21 cellular contexts compared by ENCODE assay signal in the genomic region with DNA sequence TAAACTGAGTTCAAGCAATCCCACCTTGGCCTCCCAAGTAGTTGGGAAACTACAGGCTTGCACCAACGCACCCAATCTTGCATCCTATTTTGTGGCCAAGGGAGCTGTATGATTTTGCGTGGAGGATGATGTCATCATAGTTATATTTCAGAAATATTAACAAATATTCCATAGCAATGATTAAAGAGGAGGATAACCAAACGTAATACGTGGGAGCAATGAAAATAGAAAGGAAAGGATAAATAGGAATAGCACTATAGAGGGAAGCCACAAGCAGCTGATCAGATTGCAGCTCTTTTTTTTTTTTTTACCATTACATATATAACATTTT. TPM values are rescaled to one million over a fixed set of nuclear protein-coding genes. Genes with fewer than 3 reads are reported as not detected.
DNase-seq lines count a peak whose midpoint lies in the region; ATAC-seq, FAIRE-seq and TF ChIP-seq lines count a peak whose summit lies in the region.
"Had no signal": no experiment of that assay in that cellular context is flagged by ENCODE, and none has a peak within 500 bp of the region (broad histone marks: within the 10 kb centered on the region; RNA-seq: fewer than 3 reads in every experiment).

No MANE protein-coding gene starts in this region.

- intact Hi-C loops in CD4-positive, alpha-beta T cell (cut with DNase I, micrococcal nuclease): no loop called here
- intact Hi-C loops in K562 (cut with micrococcal nuclease): no loop called here

- no peak for FAIRE-seq in K562 (lab: Jason Lieb, UNC)
- FAIRE-seq: GM12878, H1 had no signal

- H3K27me3 Mint-ChIP-seq in CD4-positive, alpha-beta T cell: no peaks in the 10 kb centered on the region
- H3K27me3 Mint-ChIP-seq in nephron (ENCODE audit: low read depth): no peaks in the 10 kb centered on the region
- H3K27me3 Mint-ChIP-seq in osteocyte (ENCODE audit: unreplicated experiment): no peaks in the 10 kb centered on the region
- H3K27me3 Mint-ChIP-seq: B cell, IgD-negative memory B cell had no signal

- WGBS in K562 (ENCODE audit: insufficient coverage, low coverage, missing lambda C conversion rate): 83% methylated on average over 3 of the region's 4 CpGs

- no peaks in the 10 kb centered on the region for H3K27me3 ChIP-seq in CD4-positive, alpha-beta T cell (ENCODE audit: control insufficient read depth, insufficient read depth, low read length)
- H3K27me3 ChIP-seq in K562 (ENCODE audit: control insufficient read depth in 2 of 2, insufficient read depth in 2 of 2, low read length in 2 of 2) (no peaks in the 10 kb centered on the region), MG63 (no peaks in the 10 kb centered on the region), MM.1S (replicated peaks; ENCODE audit: insufficient read depth, low read length) (no peaks in the 10 kb centered on the region)
- H3K27me3 ChIP-seq: BLaER1 treated with 17β-estradiol and CSF1 and Interleukin-3, amounts not matched to agents 10 nM and 100 nM had no signal

- no peak for TF ChIP-seq CTCF in CD4-positive, alpha-beta T cell (IDR thresholded peaks at IDR 0.05)
- no peak for TF ChIP-seq CTCF in K562 (IDR thresholded peaks at IDR 0.05 in 2 of 3, conservative IDR thresholded peaks at IDR 0.05 in 1 of 3; ENCODE audit: insufficient read depth in 2 of 3, low read depth in 1 of 3, low read length in 3 of 3)
- TF ChIP-seq CTCF in nephron (IDR thresholded peaks at IDR 0.05; ENCODE audit: unreplicated experiment in 3 of 3): no peak
- no peak for TF ChIP-seq CTCF in osteocyte (IDR thresholded peaks at IDR 0.05)
- TF ChIP-seq CTCF in MM.1S (IDR thresholded peaks at IDR 0.05; ENCODE audit: low read length): no peak

- H4K20me1 ChIP-seq in K562 (replicated peaks; ENCODE audit: control insufficient read depth, insufficient read depth, low read length) (peaks cover 21% of the 10 kb centered on the region), MM.1S (ENCODE audit: insufficient read depth, low read length) (peaks cover 15% of the 10 kb centered on the region)

- H3K4me3 ChIP-seq in K562 (no peak overlapping the region), MG63 (no peak overlapping the region), MM.1S (ENCODE audit: low read length) (no peak overlapping the region)
- H3K4me3 ChIP-seq: BLaER1 treated with 17β-estradiol and CSF1 and Interleukin-3, amounts not matched to agents 10 nM and 100 nM; GM12878 had no signal

- H3K9me2 ChIP-seq in MM.1S (replicated peaks; ENCODE audit: insufficient read depth, low read length): no peaks in the 10 kb centered on the region

- CTCF ChIA-PET in CD4-positive, alpha-beta T cell (lab: Charles Lee): interaction anchor here (0.6 to 2.9 kb wide), 3 partner anchors 9 to 131 kb away, joined by 3 to 14 read pairs (median 3); no protein-coding TSS in a partner anchor
- CTCF ChIA-PET in K562 (lab: Yijun Ruan, JAX; ENCODE audit: low intra/inter-chr PET ratio): no interaction called here

- peaks cover 27% of the 10 kb centered on the region for H3K79me2 ChIP-seq in K562 (ENCODE audit: control insufficient read depth, insufficient read depth, low read length)
- peaks cover 28% of the 10 kb centered on the region for H3K79me2 ChIP-seq in MM.1S (ENCODE audit: low read length)

- TF ChIP-seq POLR2A in K562 (conservative IDR thresholded peaks at IDR 0.05): no peak

- TF ChIP-seq RAD21 in K562 (CRISPR knock-in tag; conservative IDR thresholded peaks at IDR 0.05 in 1 of 2, IDR thresholded peaks at IDR 0.05 in 1 of 2): no peak

- in situ Hi-C loops in K562 (cut with MboI): no loop called here

- TF ChIP-seq EP300 in K562 (IDR thresholded peaks at IDR 0.05; ENCODE audit: low read length): no peak

- H2AFZ ChIP-seq in K562 (ENCODE audit: low read depth, low read length): no peak overlapping the region
- no peak overlapping the region for H2AFZ ChIP-seq in MM.1S (ENCODE audit: low read length)

- no peaks in the 10 kb centered on the region for H3K9me1 ChIP-seq in K562 (ENCODE audit: control insufficient read depth, insufficient read depth, low read length)

- POLR2A ChIA-PET in CD4-positive, alpha-beta T cell (lab: Charles Lee): interaction anchor here (1.0 kb wide), 1 partner anchor 114 kb away, joined by 3 read pairs; the partner anchor contains the start of gene INPP5K
- POLR2A ChIA-PET in K562 (lab: Yijun Ruan, JAX): no interaction called here

- H3K36me3 Mint-ChIP-seq in CD4-positive, alpha-beta T cell (ENCODE audit: low read depth): peaks cover 28% of the 10 kb centered on the region
- H3K36me3 Mint-ChIP-seq in nephron (ENCODE audit: low read depth) (peaks cover 7% of the 10 kb centered on the region), osteocyte (ENCODE audit: unreplicated experiment) (peaks cover 2% of the 10 kb centered on the region)
- H3K36me3 Mint-ChIP-seq: IgD-negative memory B cell had no signal

- DNase-seq in CD4-positive, alpha-beta T cell: no peak
- DNase-seq in K562 (ENCODE audit: extremely low read depth in 1 of 4, low spot score in 3 of 4): no peak
- no peak for DNase-seq in osteocyte (ENCODE audit: extremely low spot score, unreplicated experiment)
- no peak for DNase-seq in AML-193 (lab: John Stamatoyannopoulos, UW)
- DNase-seq in MG63: no peak
- DNase-seq in MM.1S: no peak
- DNase-seq in NCI-H510A (lab: John Stamatoyannopoulos, UW): no peak
- DNase-seq: 8988T; CD8-positive, alpha-beta memory T cell; COR-L47; DMS 273 treated with DMSO at 0.1 percent for 48 hours; DMS53; DND-41; EL; H9 had no signal

- H3K9me3 Mint-ChIP-seq in CD4-positive, alpha-beta T cell: no peaks in the 10 kb centered on the region
- H3K9me3 Mint-ChIP-seq in nephron (peaks cover 3% of the 10 kb centered on the region), osteocyte (ENCODE audit: unreplicated experiment) (no peaks in the 10 kb centered on the region)

- H3K9me3 ChIP-seq in CD4-positive, alpha-beta T cell (ENCODE audit: control insufficient read depth, low read length): no peaks in the 10 kb centered on the region
- no peaks in the 10 kb centered on the region for H3K9me3 ChIP-seq in K562 (replicated peaks; ENCODE audit: control insufficient read depth, insufficient read depth, low read depth, low read length)
- no peaks in the 10 kb centered on the region for H3K9me3 ChIP-seq in MG63
- H3K9me3 ChIP-seq in MM.1S (replicated peaks; ENCODE audit: insufficient read depth, low read length): no peaks in the 10 kb centered on the region

- H3F3A ChIP-seq in MM.1S (ENCODE audit: insufficient read depth, low read length): no peaks in the 10 kb centered on the region

- no TSS peak for BruUV-seq in K562 (replicated peaks; lab: Mats Ljungman, UMichigan)

- no peak overlapping the region for H3K27ac Mint-ChIP-seq in CD4-positive, alpha-beta T cell
- H3K27ac Mint-ChIP-seq in nephron (no peak overlapping the region), osteocyte (ENCODE audit: unreplicated experiment) (peak overlapping the region; percentile 18)
- H3K27ac Mint-ChIP-seq: B cell, H9 had no signal

- H3K36me3 ChIP-seq in K562 (ENCODE audit: control insufficient read depth, insufficient read depth, low read length) (peaks cover 12% of the 10 kb centered on the region; the same call in 2 of the 3 replicates), MG63 (peaks cover 17% of the 10 kb centered on the region), MM.1S (replicated peaks; ENCODE audit: insufficient read depth, low read length) (no peaks in the 10 kb centered on the region; the same call in 1 of the 2 replicates)

- H3K4me1 Mint-ChIP-seq in CD4-positive, alpha-beta T cell (ENCODE audit: low read depth): peaks cover 23% of the 10 kb centered on the region
- peaks cover 10% of the 10 kb centered on the region for H3K4me1 Mint-ChIP-seq in nephron
- H3K4me1 Mint-ChIP-seq in osteocyte (ENCODE audit: unreplicated experiment): peaks cover 11% of the 10 kb centered on the region

- H3K4me3 Mint-ChIP-seq in CD4-positive, alpha-beta T cell: peak overlapping the region; percentile 55
- peak overlapping the region; percentile 35 to 57 (median 42) for H3K4me3 Mint-ChIP-seq in nephron
- no peak overlapping the region for H3K4me3 Mint-ChIP-seq in osteocyte (ENCODE audit: unreplicated experiment)
- H3K4me3 Mint-ChIP-seq: H9 had no signal

- H3K27ac ChIP-seq in CD4-positive, alpha-beta T cell (ENCODE audit: low read depth, low read length): no peak overlapping the region
- H3K27ac ChIP-seq in K562 (ENCODE audit: extremely low read depth, low read depth, low read length): no peak overlapping the region
- no peak overlapping the region for H3K27ac ChIP-seq in MM.1S (ENCODE audit: low read length)
- H3K27ac ChIP-seq: BLaER1 treated with 17β-estradiol and CSF1 and Interleukin-3, amounts not matched to agents 10 nM and 100 nM had no signal

- no peak for ATAC-seq in CD4-positive, alpha-beta T cell (ENCODE audit: poor library complexity)
- ATAC-seq in K562: no peak
- ATAC-seq: GM12878 had no signal

- H3K4me1 ChIP-seq in K562 (replicated peaks in 1 of 2; ENCODE audit: control insufficient read depth in 2 of 2, insufficient read depth in 2 of 2, low read length in 2 of 2) (peaks cover 5 to 12% of the 10 kb centered on the region in 2 experiments; a peak in 4 of 5 replicates), MM.1S (ENCODE audit: low read length) (peaks cover 6% of the 10 kb centered on the region)

- H3K4me2 ChIP-seq in K562 (ENCODE audit: insufficient read depth, low read length): no peak overlapping the region
- H3K4me2 ChIP-seq in MM.1S (ENCODE audit: low read depth, low read length): no peak overlapping the region
- H3K4me2 ChIP-seq: BLaER1 treated with 17β-estradiol and CSF1 and Interleukin-3, amounts not matched to agents 10 nM and 100 nM had no signal

- H3K9ac ChIP-seq in K562 (ENCODE audit: insufficient read depth in 1 of 2, low read depth in 2 of 2, low read length in 2 of 2): no peak overlapping the region
- H3K9ac ChIP-seq in MM.1S (ENCODE audit: low read length): no peak overlapping the region
- H3K9ac ChIP-seq: BLaER1 treated with 17β-estradiol and CSF1 and Interleukin-3, amounts not matched to agents 10 nM and 100 nM had no signal

RNA-seq across cellular contexts. Expression of gene YWHAE, which starts 2.2 kb away (rescaled TPM):
- 100 to 1,000 TPM; 116 to 133 TPM for total RNA-seq in CD4-positive, alpha-beta T cell
- 89.4 and 152 TPM in 2 replicates for total RNA-seq in K562 (2011; cell fraction: chromatin; rRNA removed; ENCODE audit: low replicate concordance)
- 61.4 and 88.2 TPM in 2 replicates for total RNA-seq in K562 (2011; cell fraction: nucleolus; rRNA removed)
- 127 and 150 TPM in 2 replicates for total RNA-seq in K562 (2011; cell fraction: nucleoplasm; rRNA removed)
- total RNA-seq in K562 (2014; rRNA removed) (234 and 310 TPM in 2 replicates), K562 (2014; rRNA removed; fragmentation: Illumina TruSeq; extraction: Trizol) (184 and 193 TPM in 2 replicates), K562 (2015; rRNA removed; fragmentation: Illumina TruSeq; extraction: Trizol) (224 TPM in 2 replicates), K562 (2021) (466 and 488 TPM in 2 replicates), osteocyte (458 and 476 TPM in 2 replicates)
- polyA plus RNA-seq in K562 (2011; rRNA removed) (480 and 622 TPM in 2 replicates), K562 (2014; fragmentation: Illumina TruSeq; extraction: Trizol) (402 and 448 TPM in 2 replicates), K562 (2014; fragmentation: Nextera tagmentation; extraction: Ambion mirVana) (100 to 1,000 TPM; 323 to 513 TPM), K562 (2014; rRNA removed) (576 and 727 TPM in 2 replicates)
- 198 and 388 TPM in 2 replicates for polyA plus RNA-seq in K562 (2011; cell fraction: cytosol; rRNA removed)
- 77.5 and 131 TPM in 2 replicates for polyA plus RNA-seq in K562 (2011; cell fraction: nucleus; rRNA removed)
- 300 and 685 TPM in 2 replicates for polyA plus RNA-seq in K562 (2012)
- polyA minus RNA-seq in K562 (2011; rRNA and poly(A)+ RNA removed): 684 and 865 TPM in 2 replicates
- polyA minus RNA-seq in K562 (2011; cell fraction: cytosol; rRNA and poly(A)+ RNA removed): 251 and 367 TPM in 2 replicates
- 34.3 and 69.4 TPM in 2 replicates for polyA minus RNA-seq in K562 (2011; cell fraction: nucleus; rRNA and poly(A)+ RNA removed)
- total RNA-seq in MG63 (2014; rRNA removed; shearing (Covaris generic); ENCODE audit: low replicate concordance): 108 and 118 TPM in 2 replicates

RNA-seq across cellular contexts. Expression of gene CRK, which starts 53.8 kb away (rescaled TPM):
- 10 to 100 TPM; 13.6 to 14.5 TPM for total RNA-seq in CD4-positive, alpha-beta T cell
- total RNA-seq in K562 (2011; cell fraction: chromatin; rRNA removed; ENCODE audit: low replicate concordance): 33.0 TPM in 2 replicates
- 17.5 and 19.2 TPM in 2 replicates for total RNA-seq in K562 (2011; cell fraction: nucleolus; rRNA removed)
- total RNA-seq in K562 (2011; cell fraction: nucleoplasm; rRNA removed): 28.4 and 41.1 TPM in 2 replicates
- total RNA-seq in K562 (2014; rRNA removed): 23.2 and 24.7 TPM in 2 replicates
- total RNA-seq in K562 (2014; rRNA removed; fragmentation: Illumina TruSeq; extraction: Trizol): 30.0 and 31.2 TPM in 2 replicates
- total RNA-seq in K562 (2015; rRNA removed; fragmentation: Illumina TruSeq; extraction: Trizol): 29.2 and 30.2 TPM in 2 replicates
- total RNA-seq in K562 (2021): 22.1 and 23.9 TPM in 2 replicates
- polyA plus RNA-seq in K562 (2011; rRNA removed): 32.0 and 40.2 TPM in 2 replicates
- 18.8 and 29.0 TPM in 2 replicates for polyA plus RNA-seq in K562 (2011; cell fraction: cytosol; rRNA removed)
- 5.0 and 5.4 TPM in 2 replicates for polyA plus RNA-seq in K562 (2011; cell fraction: nucleus; rRNA removed)
- polyA plus RNA-seq in K562 (2012): 14.3 and 18.9 TPM in 2 replicates
- polyA plus RNA-seq in K562 (2014; fragmentation: Illumina TruSeq; extraction: Trizol): 26.5 and 27.3 TPM in 2 replicates
- polyA plus RNA-seq in K562 (2014; fragmentation: Nextera tagmentation; extraction: Ambion mirVana): 10 to 100 TPM; 13.1 to 17.7 TPM
- polyA plus RNA-seq in K562 (2014; rRNA removed): 24.3 and 26.1 TPM in 2 replicates
- polyA minus RNA-seq in K562 (2011; rRNA and poly(A)+ RNA removed): 46.6 and 50.1 TPM in 2 replicates
- 17.0 and 17.5 TPM in 2 replicates for polyA minus RNA-seq in K562 (2011; cell fraction: cytosol; rRNA and poly(A)+ RNA removed)
- 4.3 and 5.8 TPM in 2 replicates for polyA minus RNA-seq in K562 (2011; cell fraction: nucleus; rRNA and poly(A)+ RNA removed)
- 55.8 and 57.1 TPM in 2 replicates for total RNA-seq in osteocyte
- 35.1 and 36.0 TPM in 2 replicates for total RNA-seq in MG63 (2014; rRNA removed; shearing (Covaris generic); ENCODE audit: low replicate concordance)
